ENCODE assay signal across 8 cellular contexts in genomic region chr18:57748770-57749603, GRCh38. TPM values are rescaled to one million over a fixed set of nuclear protein-coding genes. Genes with fewer than 3 reads are reported as not detected.
A peak's percentile ranks its signal among the peaks of the same experiment; 100 is the strongest.
DNase-seq lines count a peak whose midpoint lies in the region; ATAC-seq, FAIRE-seq and TF ChIP-seq lines count a peak whose summit lies in the region.

No MANE protein-coding gene starts in this region.

- H2AFZ ChIP-seq in GM23338 (no peak overlapping the region), neural progenitor cell (replicated peaks) (no peak overlapping the region)

- H3K27me3 ChIP-seq in GM23338 (ENCODE audit: insufficient read depth): no peaks in the 10 kb centered on the region
- no peaks in the 10 kb centered on the region for H3K27me3 ChIP-seq in ascending aorta
- no peaks in the 10 kb centered on the region for H3K27me3 ChIP-seq in neural progenitor cell

- H3K4me3 ChIP-seq in GM23338 (no peak overlapping the region), LNCaP clone FGC (ENCODE audit: low read depth, low read length) (peak overlapping the region; percentile 9; the same call in 1 of the 2 replicates), ascending aorta (no peak overlapping the region), neural progenitor cell (no peak overlapping the region)

- H3K4me3 Mint-ChIP-seq in GM23338 (no peak overlapping the region), osteocyte (ENCODE audit: unreplicated experiment) (no peak overlapping the region), neural progenitor cell (no peak overlapping the region)

- H3K9ac ChIP-seq in neural progenitor cell: no peak overlapping the region

- H3K4me1 ChIP-seq in GM23338 (ENCODE audit: insufficient read depth): peaks cover 6% of the 10 kb centered on the region; the same call in 1 of the 2 replicates
- peaks cover 9 to 41% of the 10 kb centered on the region in 2 donors for H3K4me1 ChIP-seq in ascending aorta
- H3K4me1 ChIP-seq in neural progenitor cell: no peaks in the 10 kb centered on the region

- H3K4me1 Mint-ChIP-seq in GM23338 (peaks cover 26% of the 10 kb centered on the region), osteocyte (ENCODE audit: unreplicated experiment) (peaks cover 56% of the 10 kb centered on the region), neural progenitor cell (peaks cover 8% of the 10 kb centered on the region)

- TF ChIP-seq POLR2A in GM12892 (IDR thresholded peaks at IDR 0.05; ENCODE audit: low read depth, low read length): no peak

- FAIRE-seq in GM12892 (lab: Jason Lieb, UNC): no peak

- intact Hi-C loops in ascending aorta (cut with DNase I): loop anchor here (5.0 kb wide), 1 partner anchor 33 kb away; no protein-coding TSS in a partner anchor

- no peak for TF ChIP-seq CTCF in GM23338 (conservative IDR thresholded peaks at IDR 0.05; ENCODE audit: low read depth in 2 of 2)
- no peak for TF ChIP-seq CTCF in LNCaP clone FGC (IDR thresholded peaks at IDR 0.05; ENCODE audit: control insufficient read depth, extremely low read depth, insufficient read depth)
- no peak for TF ChIP-seq CTCF in ascending aorta (IDR thresholded peaks at IDR 0.05)
- no peak for TF ChIP-seq CTCF in osteocyte (IDR thresholded peaks at IDR 0.05)
- TF ChIP-seq CTCF in neural progenitor cell (IDR thresholded peaks at IDR 0.05): no peak

- H3K79me2 ChIP-seq in GM23338 (replicated peaks; ENCODE audit: insufficient read depth) (no peaks in the 10 kb centered on the region), neural progenitor cell (ENCODE audit: low read depth) (no peaks in the 10 kb centered on the region)

- no peaks in the 10 kb centered on the region for H3K36me3 ChIP-seq in GM23338 (ENCODE audit: insufficient read depth)
- H3K36me3 ChIP-seq in ascending aorta: peaks cover 0 to 6% of the 10 kb centered on the region in 2 donors
- no peaks in the 10 kb centered on the region for H3K36me3 ChIP-seq in neural progenitor cell

- H3K9me2 ChIP-seq in GM23338 (ENCODE audit: insufficient read depth): 0 out of 2 replicates have a peak, but pooled peaks cover 3% of the 10 kb centered on the region

- H3K36me3 Mint-ChIP-seq in GM23338 (ENCODE audit: low read depth) (no peaks in the 10 kb centered on the region), osteocyte (ENCODE audit: unreplicated experiment) (peaks cover 2% of the 10 kb centered on the region), neural progenitor cell (no peaks in the 10 kb centered on the region)

- H3K27me3 Mint-ChIP-seq in GM23338 (ENCODE audit: insufficient read depth, low read depth, poor library complexity) (no peaks in the 10 kb centered on the region), osteocyte (ENCODE audit: unreplicated experiment) (no peaks in the 10 kb centered on the region), neural progenitor cell (ENCODE audit: insufficient read depth, low read depth) (peaks cover 3% of the 10 kb centered on the region)

- H3K27ac Mint-ChIP-seq in GM23338 (no peak overlapping the region; the same call in 1 of the 2 replicates), osteocyte (ENCODE audit: unreplicated experiment) (peak overlapping the region; percentile 68), neural progenitor cell (no peak overlapping the region)

- H3K27ac ChIP-seq in GM23338 (ENCODE audit: low read depth) (no peak overlapping the region), ascending aorta (peak overlapping the region; percentile 70 to 88), neural progenitor cell (no peak overlapping the region)

- peak; percentile 56 for ATAC-seq in GM23338

- H4K20me1 ChIP-seq in GM23338 (replicated peaks; ENCODE audit: insufficient read depth) (no peaks in the 10 kb centered on the region), neural progenitor cell (ENCODE audit: low read depth) (no peaks in the 10 kb centered on the region)

- H3K9me3 ChIP-seq in ascending aorta (no peaks in the 10 kb centered on the region), neural progenitor cell (ENCODE audit: low read depth) (no peaks in the 10 kb centered on the region)

- H3K4me2 ChIP-seq in GM23338 (no peak overlapping the region; the same call in 1 of the 2 replicates), neural progenitor cell (no peak overlapping the region)

- no peaks in the 10 kb centered on the region for H3F3A ChIP-seq in GM23338 (replicated peaks; ENCODE audit: low read depth)
- H3F3A ChIP-seq in neural progenitor cell (ENCODE audit: low read depth): no peaks in the 10 kb centered on the region

- H3K9me3 Mint-ChIP-seq in GM23338 (no peaks in the 10 kb centered on the region), osteocyte (ENCODE audit: unreplicated experiment) (no peaks in the 10 kb centered on the region), neural progenitor cell (no peaks in the 10 kb centered on the region)

- DNase-seq in GM12892 (ENCODE audit: insufficient read length) (peak; percentile 9), GM23338 (ENCODE audit: low spot score) (no peak), LNCaP clone FGC (ENCODE audit: low read depth) (peak; percentile 77), ascending aorta (ENCODE audit: low spot score in 2 of 2) (no peak), osteocyte (ENCODE audit: extremely low spot score, unreplicated experiment) (no peak), neural progenitor cell (ENCODE audit: low spot score) (no peak), NCI-H1105 treated with DMSO at 0.1 percent for 48 hours (lab: John Stamatoyannopoulos, UW) (no peak), pons (ENCODE audit: low spot score) (no peak)

TF ChIP-seq in GM23338, 12 proteins besides CTCF, POLR2A, EP300 and RAD21 (continues in another document):
- TF ChIP-seq REST (IDR thresholded peaks at IDR 0.05; ENCODE audit: unreplicated experiment) (no peak), STAT1 (IDR thresholded peaks at IDR 0.05; ENCODE audit: unreplicated experiment) (no peak), ZNF331 (CRISPR knock-in tag; IDR thresholded peaks at IDR 0.05; ENCODE audit: low read depth) (no peak)

RNA-seq across cellular contexts. Expression of gene ATP8B1, which starts 54.1 kb away (rescaled TPM):
- polyA plus RNA-seq in GM12892 (2012; ENCODE audit: missing spikeins): 0.15 TPM
- 3.0 and 3.9 TPM in 2 replicates for total RNA-seq in GM23338 (2014; rRNA removed; shearing (Covaris generic))
- polyA plus RNA-seq in GM23338 (2016; fragmentation: Nextera tagmentation; extraction: Ambion mirVana): 1.0 and 1.7 TPM in 2 replicates
- total RNA-seq in ascending aorta (30.9 TPM), osteocyte (38.5 and 38.7 TPM in 2 replicates), neural progenitor cell (ENCODE audit: low replicate concordance) (0.03 and 0.15 TPM in 2 replicates)

Comparison
In these comparisons a context has a peak if more than half of its experiments do, and no peak if none do; other contexts are left out.
1. DNase-seq: peak in GM12892 (single experiment) and LNCaP clone FGC (single experiment); none in GM23338 (single experiment), ascending aorta (0 of 2), osteocyte (single experiment), neural progenitor cell (single experiment), NCI-H1105 treated with DMSO at 0.1 percent for 48 hours (single experiment) and pons (single experiment).
2. H3K27ac ChIP-seq: peak in ascending aorta (2 of 2); none in GM23338 (single experiment) and neural progenitor cell (single experiment).